Comparison of ENCODE assay signal across 1 cellular context in the genomic region with DNA sequence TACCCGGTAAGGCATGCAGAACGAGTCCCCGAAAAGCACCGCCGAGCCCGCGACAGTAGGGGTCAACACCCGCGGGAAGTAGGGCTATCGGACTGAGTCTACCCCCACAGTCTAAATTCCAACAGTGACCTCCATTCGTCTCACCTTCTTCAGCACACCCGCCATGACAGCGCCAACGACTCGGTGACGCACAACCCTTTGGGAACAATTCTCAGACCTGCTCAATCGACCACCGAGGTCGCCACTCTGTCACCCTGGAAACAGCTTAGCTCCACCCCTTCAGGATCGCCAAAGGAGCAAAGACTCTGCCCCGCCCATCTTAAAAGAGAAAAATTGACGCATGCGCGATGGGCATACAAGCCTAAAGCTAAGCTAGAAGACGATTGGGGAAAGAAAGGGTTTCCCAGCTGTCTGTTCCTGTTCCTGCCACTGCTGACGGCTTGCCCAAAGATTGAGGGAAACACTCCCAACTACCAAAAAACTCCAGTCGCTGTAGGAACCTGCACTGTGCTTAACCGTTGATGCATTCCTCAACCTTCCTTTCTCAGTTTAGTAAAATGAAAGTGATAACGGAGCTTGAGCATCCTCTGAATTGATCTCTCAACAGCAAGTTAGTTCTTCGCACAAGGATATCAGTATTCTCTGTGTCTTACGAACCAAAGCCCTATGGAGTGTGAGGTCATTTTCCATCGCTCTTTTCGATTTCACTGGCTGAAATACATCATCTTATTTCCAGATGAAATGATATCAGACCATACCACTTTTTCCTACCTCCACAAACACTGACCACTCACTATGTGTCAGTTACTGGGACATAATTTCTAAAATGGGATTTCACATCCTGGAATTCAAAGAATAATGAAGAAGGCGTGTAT.
TF ChIP-seq lines count a peak whose summit lies in the region.

Gene NDUFA5, minus strand, starts transcription at position 188 of the 875 bp plus-strand sequence. Its CDS starts 23 bp downstream, at position 165.

TF ChIP-seq in GM12878, 131 proteins besides CTCF, POLR2A, EP300 and RAD21 (continued from another document and continues in another):
- TF ChIP-seq, protein P1, sequence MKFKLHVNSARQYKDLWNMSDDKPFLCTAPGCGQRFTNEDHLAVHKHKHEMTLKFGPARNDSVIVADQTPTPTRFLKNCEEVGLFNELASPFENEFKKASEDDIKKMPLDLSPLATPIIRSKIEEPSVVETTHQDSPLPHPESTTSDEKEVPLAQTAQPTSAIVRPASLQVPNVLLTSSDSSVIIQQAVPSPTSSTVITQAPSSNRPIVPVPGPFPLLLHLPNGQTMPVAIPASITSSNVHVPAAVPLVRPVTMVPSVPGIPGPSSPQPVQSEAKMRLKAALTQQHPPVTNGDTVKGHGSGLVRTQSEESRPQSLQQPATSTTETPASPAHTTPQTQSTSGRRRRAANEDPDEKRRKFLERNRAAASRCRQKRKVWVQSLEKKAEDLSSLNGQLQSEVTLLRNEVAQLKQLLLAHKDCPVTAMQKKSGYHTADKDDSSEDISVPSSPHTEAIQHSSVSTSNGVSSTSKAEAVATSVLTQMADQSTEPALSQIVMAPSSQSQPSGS (IDR thresholded peaks at IDR 0.05; ENCODE audit: low read length), result no peak
- TF ChIP-seq, protein P2, sequence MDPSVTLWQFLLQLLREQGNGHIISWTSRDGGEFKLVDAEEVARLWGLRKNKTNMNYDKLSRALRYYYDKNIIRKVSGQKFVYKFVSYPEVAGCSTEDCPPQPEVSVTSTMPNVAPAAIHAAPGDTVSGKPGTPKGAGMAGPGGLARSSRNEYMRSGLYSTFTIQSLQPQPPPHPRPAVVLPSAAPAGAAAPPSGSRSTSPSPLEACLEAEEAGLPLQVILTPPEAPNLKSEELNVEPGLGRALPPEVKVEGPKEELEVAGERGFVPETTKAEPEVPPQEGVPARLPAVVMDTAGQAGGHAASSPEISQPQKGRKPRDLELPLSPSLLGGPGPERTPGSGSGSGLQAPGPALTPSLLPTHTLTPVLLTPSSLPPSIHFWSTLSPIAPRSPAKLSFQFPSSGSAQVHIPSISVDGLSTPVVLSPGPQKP (IDR thresholded peaks at IDR 0.05; ENCODE audit: low read depth, low read length), result no peak
- TF ChIP-seq PRDM15 (CRISPR knock-in tag; IDR thresholded peaks at IDR 0.05) (no peak), CHD1 (IDR thresholded peaks at IDR 0.05; ENCODE audit: low read depth, low read length) (no peak; the same call in 1 of the 2 replicates), MLLT1 (IDR thresholded peaks at IDR 0.05) (peak; percentile 100), NFXL1 (IDR thresholded peaks at IDR 0.05; ENCODE audit: borderline replicate concordance) (no peak), MEF2A (IDR thresholded peaks at IDR 0.05; ENCODE audit: insufficient read depth, low read depth, low read length) (no peak), SIN3A (IDR thresholded peaks at IDR 0.05; ENCODE audit: low read depth, low read length) (peak; percentile 91; the same call in 1 of the 2 replicates), MEF2B (IDR thresholded peaks at IDR 0.05; ENCODE audit: partially characterized antibody, poor library complexity, severe bottlenecking) (peak; percentile 33), SMAD5 (IDR thresholded peaks at IDR 0.05; ENCODE audit: low read depth) (0 out of 2 replicates have a peak, but pooled peaks have one; percentile 69), RFX5 (IDR thresholded peaks at IDR 0.05; ENCODE audit: low read depth, low read length) (no peak), ZBED1 (IDR thresholded peaks at IDR 0.05; ENCODE audit: borderline replicate concordance) (no peak), SRF (IDR thresholded peaks at IDR 0.05; ENCODE audit: low read depth in 2 of 2, low read length in 2 of 2) (peak; percentile 81 to 97), IRF4 (IDR thresholded peaks at IDR 0.05; ENCODE audit: low read depth, low read length) (0 out of 2 replicates have a peak, but pooled peaks have one; percentile 36), MYC (IDR thresholded peaks at IDR 0.05; ENCODE audit: insufficient read depth, insufficient read length, insufficient replicate concordance, low read length, severe bottlenecking) (no peak), PAX5 (IDR thresholded peaks at IDR 0.05; ENCODE audit: borderline replicate concordance, low read depth, low read length) (no peak; the same call in 1 of the 2 replicates), RBBP5 (conservative IDR thresholded peaks at IDR 0.05) (no peak), BRCA1 (IDR thresholded peaks at IDR 0.05; ENCODE audit: low read depth, low read length) (no peak), ZSCAN29 (IDR thresholded peaks at IDR 0.05) (no peak), MTA3 (IDR thresholded peaks at IDR 0.05; ENCODE audit: borderline replicate concordance, low read length) (no peak), ASH2L (IDR thresholded peaks at IDR 0.05; ENCODE audit: borderline replicate concordance, low read depth) (peak; percentile 85; the same call in 1 of the 2 replicates), SREBF1 (IDR thresholded peaks at IDR 0.05; ENCODE audit: low read length) (0 out of 2 replicates have a peak, but pooled peaks have one; percentile 25), BHLHE40 (IDR thresholded peaks at IDR 0.05; ENCODE audit: borderline replicate concordance in 1 of 2, low read depth in 2 of 2, low read length in 1 of 2) (peak; percentile 17 to 59; a peak in 2 of 4 replicates), DPF2 (IDR thresholded peaks at IDR 0.05) (no peak)
- TF ChIP-seq, protein P3, sequence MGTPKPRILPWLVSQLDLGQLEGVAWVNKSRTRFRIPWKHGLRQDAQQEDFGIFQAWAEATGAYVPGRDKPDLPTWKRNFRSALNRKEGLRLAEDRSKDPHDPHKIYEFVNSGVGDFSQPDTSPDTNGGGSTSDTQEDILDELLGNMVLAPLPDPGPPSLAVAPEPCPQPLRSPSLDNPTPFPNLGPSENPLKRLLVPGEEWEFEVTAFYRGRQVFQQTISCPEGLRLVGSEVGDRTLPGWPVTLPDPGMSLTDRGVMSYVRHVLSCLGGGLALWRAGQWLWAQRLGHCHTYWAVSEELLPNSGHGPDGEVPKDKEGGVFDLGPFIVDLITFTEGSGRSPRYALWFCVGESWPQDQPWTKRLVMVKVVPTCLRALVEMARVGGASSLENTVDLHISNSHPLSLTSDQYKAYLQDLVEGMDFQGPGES (IDR thresholded peaks at IDR 0.05), result peak; percentile 52; the same call in 1 of the 2 replicates
- TF ChIP-seq, protein P4, sequence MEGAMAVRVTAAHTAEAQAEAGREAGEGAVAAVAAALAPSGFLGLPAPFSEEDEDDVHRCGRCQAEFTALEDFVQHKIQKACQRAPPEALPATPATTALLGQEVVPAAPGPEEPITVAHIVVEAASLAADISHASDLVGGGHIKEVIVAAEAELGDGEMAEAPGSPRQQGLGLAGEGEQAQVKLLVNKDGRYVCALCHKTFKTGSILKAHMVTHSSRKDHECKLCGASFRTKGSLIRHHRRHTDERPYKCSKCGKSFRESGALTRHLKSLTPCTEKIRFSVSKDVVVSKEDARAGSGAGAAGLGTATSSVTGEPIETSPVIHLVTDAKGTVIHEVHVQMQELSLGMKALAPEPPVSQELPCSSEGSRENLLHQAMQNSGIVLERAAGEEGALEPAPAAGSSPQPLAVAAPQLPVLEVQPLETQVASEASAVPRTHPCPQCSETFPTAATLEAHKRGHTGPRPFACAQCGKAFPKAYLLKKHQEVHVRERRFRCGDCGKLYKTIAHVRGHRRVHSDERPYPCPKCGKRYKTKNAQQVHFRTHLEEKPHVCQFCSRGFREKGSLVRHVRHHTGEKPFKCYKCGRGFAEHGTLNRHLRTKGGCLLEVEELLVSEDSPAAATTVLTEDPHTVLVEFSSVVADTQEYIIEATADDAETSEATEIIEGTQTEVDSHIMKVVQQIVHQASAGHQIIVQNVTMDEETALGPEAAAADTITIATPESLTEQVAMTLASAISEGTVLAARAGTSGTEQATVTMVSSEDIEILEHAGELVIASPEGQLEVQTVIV (IDR thresholded peaks at IDR 0.05; ENCODE audit: borderline replicate concordance, partially characterized antibody), result peak; percentile 31
- TF ChIP-seq, protein P5, sequence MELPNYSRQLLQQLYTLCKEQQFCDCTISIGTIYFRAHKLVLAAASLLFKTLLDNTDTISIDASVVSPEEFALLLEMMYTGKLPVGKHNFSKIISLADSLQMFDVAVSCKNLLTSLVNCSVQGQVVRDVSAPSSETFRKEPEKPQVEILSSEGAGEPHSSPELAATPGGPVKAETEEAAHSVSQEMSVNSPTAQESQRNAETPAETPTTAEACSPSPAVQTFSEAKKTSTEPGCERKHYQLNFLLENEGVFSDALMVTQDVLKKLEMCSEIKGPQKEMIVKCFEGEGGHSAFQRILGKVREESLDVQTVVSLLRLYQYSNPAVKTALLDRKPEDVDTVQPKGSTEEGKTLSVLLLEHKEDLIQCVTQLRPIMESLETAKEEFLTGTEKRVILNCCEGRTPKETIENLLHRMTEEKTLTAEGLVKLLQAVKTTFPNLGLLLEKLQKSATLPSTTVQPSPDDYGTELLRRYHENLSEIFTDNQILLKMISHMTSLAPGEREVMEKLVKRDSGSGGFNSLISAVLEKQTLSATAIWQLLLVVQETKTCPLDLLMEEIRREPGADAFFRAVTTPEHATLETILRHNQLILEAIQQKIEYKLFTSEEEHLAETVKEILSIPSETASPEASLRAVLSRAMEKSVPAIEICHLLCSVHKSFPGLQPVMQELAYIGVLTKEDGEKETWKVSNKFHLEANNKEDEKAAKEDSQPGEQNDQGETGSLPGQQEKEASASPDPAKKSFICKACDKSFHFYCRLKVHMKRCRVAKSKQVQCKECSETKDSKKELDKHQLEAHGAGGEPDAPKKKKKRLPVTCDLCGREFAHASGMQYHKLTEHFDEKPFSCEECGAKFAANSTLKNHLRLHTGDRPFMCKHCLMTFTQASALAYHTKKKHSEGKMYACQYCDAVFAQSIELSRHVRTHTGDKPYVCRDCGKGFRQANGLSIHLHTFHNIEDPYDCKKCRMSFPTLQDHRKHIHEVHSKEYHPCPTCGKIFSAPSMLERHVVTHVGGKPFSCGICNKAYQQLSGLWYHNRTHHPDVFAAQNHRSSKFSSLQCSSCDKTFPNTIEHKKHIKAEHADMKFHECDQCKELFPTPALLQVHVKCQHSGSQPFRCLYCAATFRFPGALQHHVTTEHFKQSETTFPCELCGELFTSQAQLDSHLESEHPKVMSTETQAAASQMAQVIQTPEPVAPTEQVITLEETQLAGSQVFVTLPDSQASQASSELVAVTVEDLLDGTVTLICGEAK (IDR thresholded peaks at IDR 0.05; ENCODE audit: borderline replicate concordance), result no peak; the same call in 1 of the 2 replicates
- TF ChIP-seq, protein P6, sequence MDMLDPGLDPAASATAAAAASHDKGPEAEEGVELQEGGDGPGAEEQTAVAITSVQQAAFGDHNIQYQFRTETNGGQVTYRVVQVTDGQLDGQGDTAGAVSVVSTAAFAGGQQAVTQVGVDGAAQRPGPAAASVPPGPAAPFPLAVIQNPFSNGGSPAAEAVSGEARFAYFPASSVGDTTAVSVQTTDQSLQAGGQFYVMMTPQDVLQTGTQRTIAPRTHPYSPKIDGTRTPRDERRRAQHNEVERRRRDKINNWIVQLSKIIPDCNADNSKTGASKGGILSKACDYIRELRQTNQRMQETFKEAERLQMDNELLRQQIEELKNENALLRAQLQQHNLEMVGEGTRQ (IDR thresholded peaks at IDR 0.05; ENCODE audit: borderline replicate concordance, low read depth, low read length), result no peak
- TF ChIP-seq, protein P7, sequence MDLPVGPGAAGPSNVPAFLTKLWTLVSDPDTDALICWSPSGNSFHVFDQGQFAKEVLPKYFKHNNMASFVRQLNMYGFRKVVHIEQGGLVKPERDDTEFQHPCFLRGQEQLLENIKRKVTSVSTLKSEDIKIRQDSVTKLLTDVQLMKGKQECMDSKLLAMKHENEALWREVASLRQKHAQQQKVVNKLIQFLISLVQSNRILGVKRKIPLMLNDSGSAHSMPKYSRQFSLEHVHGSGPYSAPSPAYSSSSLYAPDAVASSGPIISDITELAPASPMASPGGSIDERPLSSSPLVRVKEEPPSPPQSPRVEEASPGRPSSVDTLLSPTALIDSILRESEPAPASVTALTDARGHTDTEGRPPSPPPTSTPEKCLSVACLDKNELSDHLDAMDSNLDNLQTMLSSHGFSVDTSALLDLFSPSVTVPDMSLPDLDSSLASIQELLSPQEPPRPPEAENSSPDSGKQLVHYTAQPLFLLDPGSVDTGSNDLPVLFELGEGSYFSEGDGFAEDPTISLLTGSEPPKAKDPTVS (IDR thresholded peaks at IDR 0.05; ENCODE audit: low read depth, low read length), result no peak
